In the genomic region with DNA sequence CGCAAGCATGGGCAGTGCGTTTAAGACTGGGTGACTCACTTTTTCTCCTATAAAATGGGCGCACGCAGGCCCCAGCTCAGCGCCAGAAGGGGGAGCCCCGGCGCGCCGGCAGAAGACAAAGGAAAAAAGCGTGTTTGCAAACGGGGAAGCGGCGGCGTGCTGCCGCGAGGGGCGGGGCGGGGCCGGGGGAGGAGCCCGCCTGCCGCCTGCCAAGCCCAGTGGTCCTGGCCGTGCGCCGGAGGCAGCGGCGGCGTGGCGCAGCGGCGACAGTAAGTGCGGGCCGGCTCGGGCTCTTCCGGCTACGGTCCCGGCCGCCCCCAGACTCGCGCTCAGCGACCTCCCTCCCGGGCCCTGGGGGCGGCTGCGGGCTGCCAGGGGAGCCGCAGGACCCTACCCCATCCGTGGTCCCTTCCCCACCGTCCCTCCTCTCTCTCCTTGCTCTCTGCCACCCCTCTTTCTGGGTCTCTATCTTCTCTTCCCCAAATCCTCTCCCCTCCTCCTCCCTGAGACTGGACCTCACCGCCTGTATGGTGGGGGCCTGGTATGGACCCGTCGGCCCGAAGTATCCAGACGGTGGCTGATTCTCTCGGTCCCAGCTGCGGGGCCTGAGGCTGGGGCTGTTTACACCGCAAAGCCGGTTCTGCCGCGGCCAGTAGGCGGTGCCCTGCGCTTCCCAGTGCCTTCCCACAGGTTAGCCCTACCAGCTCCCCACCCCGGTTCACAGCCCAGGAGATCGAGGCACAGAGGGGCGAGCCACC, we compare ENCODE assay signal across 8 cellular contexts. TPM values are rescaled to one million over a fixed set of nuclear protein-coding genes. Genes with fewer than 3 reads are reported as not detected.
DNase-seq lines count a peak whose midpoint lies in the region; ATAC-seq and TF ChIP-seq lines count a peak whose summit lies in the region.

A gene (plus strand): TSS at position 218 of the 758 bp plus-strand sequence. CDS start 51 bp downstream, at position 269.

- H3K36me3 ChIP-seq in DOHH2 (ENCODE audit: control insufficient read depth, low read length) (peaks cover 13% of the 10 kb centered on the region), osteoblast (ENCODE audit: insufficient read depth, low read length) (peaks cover 3% of the 10 kb centered on the region), testis (ENCODE audit: low read depth, missing control alignments) (no peaks in the 10 kb centered on the region)

- H3K9me3 Mint-ChIP-seq in activated naive CD4-positive, alpha-beta T cell treated with anti-CD3 and anti-CD28 coated beads, Interleukin-2, amount 10 ng/mL, durations not matched to agents 7 days and 5 days: no peaks in the 10 kb centered on the region
- no peaks in the 10 kb centered on the region for H3K9me3 Mint-ChIP-seq in glutamatergic neuron (ENCODE audit: unreplicated experiment)

- WGBS in testis, 2 donors: 1% methylated on average over 49 to 55 of the region's 62 CpGs

- peak within 1 kb of the TSS; percentile 92 for H3K4me3 ChIP-seq in DOHH2 (ENCODE audit: low read length)
- H3K4me3 ChIP-seq in osteoblast (ENCODE audit: insufficient read depth, low read length): peak within 1 kb of the TSS; percentile 78
- H3K4me3 ChIP-seq in testis: peak within 1 kb of the TSS; percentile 65 to 83

- H3K9me2 ChIP-seq in DOHH2 (replicated peaks; ENCODE audit: control insufficient read depth, low read length): no peaks in the 10 kb centered on the region

- H4K20me1 ChIP-seq in DOHH2 (ENCODE audit: control insufficient read depth, insufficient read depth, low read depth, low read length) (no peaks in the 10 kb centered on the region), osteoblast (ENCODE audit: insufficient read depth, low read length) (no peaks in the 10 kb centered on the region)

- peaks cover 11% of the 10 kb centered on the region for H3K36me3 Mint-ChIP-seq in activated naive CD4-positive, alpha-beta T cell treated with anti-CD3 and anti-CD28 coated beads, Interleukin-2, amount 10 ng/mL, durations not matched to agents 7 days and 5 days
- H3K36me3 Mint-ChIP-seq in glutamatergic neuron (ENCODE audit: unreplicated experiment): no peaks in the 10 kb centered on the region

- H3K27ac Mint-ChIP-seq in activated naive CD4-positive, alpha-beta T cell treated with anti-CD3 and anti-CD28 coated beads, Interleukin-2, amount 10 ng/mL, durations not matched to agents 7 days and 5 days: peak within 1 kb of the TSS; percentile 61
- H3K27ac Mint-ChIP-seq in glutamatergic neuron (ENCODE audit: unreplicated experiment): peak within 1 kb of the TSS; percentile 98

- peak within 1 kb of the TSS; percentile 95 for H2AFZ ChIP-seq in osteoblast (ENCODE audit: low read length)

- H3K27me3 ChIP-seq in DOHH2 (ENCODE audit: control insufficient read depth, low read length) (peaks cover 8% of the 10 kb centered on the region), osteoblast (ENCODE audit: insufficient read depth, low read length) (no peaks in the 10 kb centered on the region), testis (no peaks in the 10 kb centered on the region)

- DNase-seq in SK-N-DZ (ENCODE audit: low spot score) (peak; percentile 80), glutamatergic neuron (peak; percentile 86), osteoblast (ENCODE audit: insufficient read length, low spot score, missing footprints) (peak; percentile 98), testis (peak; percentile 85)
- peak; percentile 89 for DNase-seq in activated naive CD4-positive, alpha-beta T cell treated with anti-CD3 and anti-CD28 coated beads, Interleukin-2, amount 10 ng/mL, durations not matched to agents 7 days and 5 days

- CTCF ChIA-PET in activated naive CD4-positive, alpha-beta T cell treated with anti-CD3 and anti-CD28 coated beads, Interleukin-2, amount 10 ng/mL, durations not matched to agents 7 days and 5 days (lab: Charles Lee): interaction anchor here (0.8 to 2.4 kb wide), 17 partner anchors 10 to 520 kb away, joined by 3 to 14 read pairs (median 3); a partner anchor contains a TSS

- TF ChIP-seq CTCF in DOHH2 (IDR thresholded peaks at IDR 0.05; ENCODE audit: low read depth, low read length, poor library complexity, severe bottlenecking) (peak; percentile 72), LNCAP (IDR thresholded peaks at IDR 0.05) (peak; percentile 72), glutamatergic neuron (IDR thresholded peaks at IDR 0.05; ENCODE audit: partially characterized antibody, unreplicated experiment) (peak; percentile 47), osteoblast (IDR thresholded peaks at IDR 0.05; ENCODE audit: extremely low read depth, low read depth, low read length) (peak; percentile 59), testis (IDR thresholded peaks at IDR 0.05) (peak; percentile 30 to 57 (median 50))

- intact Hi-C loops in testis (cut with DNase I; ENCODE audit: low total_unique reads): loop anchor here (10.0 kb wide), 1 partner anchor 256 kb away; no protein-coding TSS in a partner anchor

- H3K79me2 ChIP-seq in DOHH2 (ENCODE audit: control insufficient read depth, low read length) (no peaks in the 10 kb centered on the region), osteoblast (ENCODE audit: insufficient read depth, low read length) (no peaks in the 10 kb centered on the region)

- H3K4me2 ChIP-seq in DOHH2 (ENCODE audit: low read length) (peak within 1 kb of the TSS; percentile 94), osteoblast (ENCODE audit: insufficient read depth, low read length) (peak within 1 kb of the TSS; percentile 95)

- H3K9me3 ChIP-seq in DOHH2 (ENCODE audit: control insufficient read depth, insufficient read depth, low read length) (no peaks in the 10 kb centered on the region), osteoblast (ENCODE audit: low read depth, low read length) (no peaks in the 10 kb centered on the region), testis (no peaks in the 10 kb centered on the region)

- peaks cover 42% of the 10 kb centered on the region for H3K4me1 Mint-ChIP-seq in activated naive CD4-positive, alpha-beta T cell treated with anti-CD3 and anti-CD28 coated beads, Interleukin-2, amount 10 ng/mL, durations not matched to agents 7 days and 5 days
- H3K4me1 Mint-ChIP-seq in glutamatergic neuron (ENCODE audit: low read depth, unreplicated experiment): peaks cover 9% of the 10 kb centered on the region

- peaks cover 16% of the 10 kb centered on the region for H3K27me3 Mint-ChIP-seq in activated naive CD4-positive, alpha-beta T cell treated with anti-CD3 and anti-CD28 coated beads, Interleukin-2, amount 10 ng/mL, durations not matched to agents 7 days and 5 days
- H3K27me3 Mint-ChIP-seq in glutamatergic neuron (ENCODE audit: unreplicated experiment): no peaks in the 10 kb centered on the region

- H3K4me1 ChIP-seq in DOHH2 (ENCODE audit: control insufficient read depth, low read length): peaks cover 17% of the 10 kb centered on the region
- peaks cover 6% of the 10 kb centered on the region for H3K4me1 ChIP-seq in osteoblast (ENCODE audit: insufficient read depth, low read length)
- peaks cover 16% of the 10 kb centered on the region for H3K4me1 ChIP-seq in testis

- no peak for TF ChIP-seq POLR2A in testis (IDR thresholded peaks at IDR 0.05)

- peak within 1 kb of the TSS; percentile 94 for H3K4me3 Mint-ChIP-seq in activated naive CD4-positive, alpha-beta T cell treated with anti-CD3 and anti-CD28 coated beads, Interleukin-2, amount 10 ng/mL, durations not matched to agents 7 days and 5 days
- peak within 1 kb of the TSS; percentile 97 for H3K4me3 Mint-ChIP-seq in glutamatergic neuron (ENCODE audit: unreplicated experiment)

- H3K27ac ChIP-seq in DOHH2 (ENCODE audit: low read depth, low read length) (no peak within 1 kb of the TSS), osteoblast (ENCODE audit: low read depth, low read length) (no peak within 1 kb of the TSS), testis (peak within 1 kb of the TSS; percentile 63 to 80)

- no peaks in the 10 kb centered on the region for H3F3A ChIP-seq in DOHH2 (ENCODE audit: control insufficient read depth, insufficient read depth)

- ATAC-seq in GM21737 (IDR thresholded peaks at IDR 0.05; ENCODE audit: unreplicated experiment): peak; percentile 76

RNA-seq across cellular contexts. Expression of the gene that starts here (rescaled TPM):
- 4.3 and 4.8 TPM in 2 replicates for polyA plus RNA-seq in SK-N-DZ (2014; cell fraction: cytosol; rRNA removed)
- polyA plus RNA-seq in SK-N-DZ (2014; cell fraction: nucleus; rRNA removed): 2.7 and 3.3 TPM in 2 replicates
- total RNA-seq in glutamatergic neuron (ENCODE audit: unreplicated experiment): 7.8 TPM
- 2.5 and 3.8 TPM in 2 replicates for total RNA-seq in osteoblast
- 10 to 100 TPM; 10.7 to 14.0 TPM for total RNA-seq in testis
- polyA plus RNA-seq in testis (ENCODE audit: insufficient read depth, low read depth, low replicate concordance): 12.7 TPM

Comparison
In these comparisons a context has a peak if more than half of its experiments do, and no peak if none do; other contexts are left out.
1. H3K27ac ChIP-seq: peak in testis (2 of 2); none in DOHH2 (single experiment) and osteoblast (single experiment).
2. Peak in every context shown above with its lines, with median percentiles within 50 percentile points of each other: H3K4me3 ChIP-seq, CTCF ChIP-seq and DNase-seq.